ENCODE assay signal across 19 cellular contexts in genomic region chr1:8545078-8545477, GRCh38.
DNase-seq lines count a peak whose midpoint lies in the region; ATAC-seq and TF ChIP-seq lines count a peak whose summit lies in the region.
"Had no signal": no experiment of that assay in that cellular context is flagged by ENCODE, and none has a peak within 500 bp of the region (broad histone marks: within the 10 kb centered on the region; RNA-seq: fewer than 3 reads in every experiment).

No MANE protein-coding gene starts in this region.

- H3K27ac ChIP-seq in A673 (ENCODE audit: low read depth, low read length, poor library complexity, severe bottlenecking): peak overlapping the region; percentile 20
- H3K27ac ChIP-seq: A549, cardiac muscle cell, parathyroid adenoma, skin epidermis had no signal

- peaks cover 28% of the 10 kb centered on the region for H3K4me1 ChIP-seq in A673 (ENCODE audit: insufficient read depth, low read length, poor library complexity, severe bottlenecking)
- H3K4me1 ChIP-seq: parathyroid adenoma had no signal

- peaks cover 27% of the 10 kb centered on the region for H3K36me3 ChIP-seq in A673 (ENCODE audit: insufficient read depth, low read length, poor library complexity, severe bottlenecking)

- BruUV-seq in A673 (replicated peaks; lab: Mats Ljungman, UMichigan): no TSS peak

- H3K4me3 ChIP-seq in A673 (ENCODE audit: low read depth, low read length, poor library complexity, severe bottlenecking): no peak overlapping the region
- H3K4me3 ChIP-seq: A549, cardiac muscle cell, GM23338, skin epidermis had no signal

- peak; percentile 24 for DNase-seq in activated CD4-positive, alpha-beta T cell treated with anti-CD3 and anti-CD28 coated beads for 48 hours
- DNase-seq in activated CD4-positive, alpha-beta T cell treated with anti-CD3 and anti-CD28 coated beads, Interleukin-2, amount 50 U/mL, for 1 hour: no peak
- DNase-seq in A673 (ENCODE audit: low spot score) (peak; percentile 91), NCI-H226 (peak; percentile 9), foreskin melanocyte (no peak)
- DNase-seq in activated T-helper 9 cell treated with anti-CD3 and anti-CD28 coated beads, Interleukin-2, amount 50 U/mL, for 16 hours (ENCODE audit: low read depth): peak; percentile 26
- DNase-seq: activated naive CD8-positive, alpha-beta T cell treated with anti-CD3 and anti-CD28 coated beads, Interleukin-2, amount 10 ng/mL, durations not matched to agents 7 days and 5 days; CD4-positive, alpha-beta T cell; DND-41; MV-4-11; NCI-H69 had no signal

- intact Hi-C loops in A673 (cut with micrococcal nuclease; ENCODE audit: unreplicated experiment): no loop called here

- H3K9me3 ChIP-seq in A673 (ENCODE audit: low read depth, low read length, poor library complexity, severe bottlenecking): peaks cover 4% of the 10 kb centered on the region

- CTCF ChIA-PET in A673 (lab: Charles Lee): no interaction called here

- TF ChIP-seq CTCF in A673 (conservative IDR thresholded peaks at IDR 0.05; ENCODE audit: low read depth, low read length): no peak

- H3K27me3 ChIP-seq in A673 (replicated peaks; ENCODE audit: insufficient read depth, low read depth, low read length, poor library complexity): no peaks in the 10 kb centered on the region
- H3K27me3 ChIP-seq: cardiac muscle cell had no signal

- ATAC-seq in HG03039 (IDR thresholded peaks at IDR 0.05; ENCODE audit: unreplicated experiment) (no peak), HG02571 (IDR thresholded peaks at IDR 0.05; ENCODE audit: unreplicated experiment) (no peak)
- ATAC-seq: A549, GM23338, left lobe of liver had no signal

- POLR2A ChIA-PET in A673 (lab: Charles Lee; ENCODE audit: low non-redundant PET): no interaction called here

Comparison
In these comparisons a context has a peak if more than half of its experiments do, and no peak if none do; other contexts are left out.
1. DNase-seq: peak in activated CD4-positive, alpha-beta T cell treated with anti-CD3 and anti-CD28 coated beads for 48 hours (single experiment), A673 (single experiment), NCI-H226 (single experiment) and activated T-helper 9 cell treated with anti-CD3 and anti-CD28 coated beads, Interleukin-2, amount 50 U/mL, for 16 hours (single experiment); none in activated CD4-positive, alpha-beta T cell treated with anti-CD3 and anti-CD28 coated beads, Interleukin-2, amount 50 U/mL, for 1 hour (single experiment) and foreskin melanocyte (single experiment).